Comparison of ENCODE assay signal across 31 cellular contexts in the genomic region with DNA sequence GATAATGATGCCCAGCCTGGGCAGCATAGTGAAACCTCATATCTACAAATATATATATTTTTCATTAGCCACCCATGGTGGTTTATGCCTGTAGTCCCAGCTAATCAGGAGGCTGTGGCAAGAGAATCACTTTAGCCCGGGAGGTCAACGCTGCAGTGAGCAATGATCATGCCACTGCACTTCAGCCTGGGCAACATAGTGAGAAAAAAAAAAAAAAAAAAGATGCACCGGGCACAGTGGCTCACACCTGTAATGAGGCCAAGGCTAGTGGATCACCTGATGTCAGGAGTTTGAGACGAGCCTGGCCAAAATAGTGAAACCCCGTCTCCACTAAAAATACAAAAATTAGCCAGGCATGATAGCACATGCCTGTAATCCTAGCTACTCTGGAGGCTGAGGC. TPM values are rescaled to one million over a fixed set of nuclear protein-coding genes. Genes with fewer than 3 reads are reported as not detected.
"Had no signal": no experiment of that assay in that cellular context is flagged by ENCODE, and none has a peak within 500 bp of the region (broad histone marks: within the 10 kb centered on the region; RNA-seq: fewer than 3 reads in every experiment).

No MANE protein-coding gene starts in this region.

- H3K4me3 ChIP-seq: cardiac muscle cell, colonic mucosa had no signal

- H3K9me3 ChIP-seq: ascending aorta, breast epithelium, colonic mucosa, esophagus squamous epithelium, gastroesophageal sphincter had no signal

- H3K4me1 ChIP-seq: breast epithelium, colonic mucosa had no signal

- ATAC-seq: activated CD4-positive, CD25-positive, alpha-beta regulatory T cell treated with anti-CD3 and anti-CD28 coated beads, Interleukin-2, amount 50 U/mL, for 24 hours; activated naive CD8-positive, alpha-beta T cell treated with anti-CD3 and anti-CD28 coated beads, Interleukin-2, amount 50 U/mL, for 24 hours; gastroesophageal sphincter; T-helper 17 cell had no signal

- H3K27ac ChIP-seq: ascending aorta, breast epithelium, cardiac muscle cell, colonic mucosa, epithelial cell of prostate, esophagus squamous epithelium, WERI-Rb-1 had no signal

- DNase-seq: activated B cell treated with CpG ODN at 0.5 μM for 24 hours; activated CD4-positive, alpha-beta T cell treated with anti-CD3 and anti-CD28 coated beads for 48 hours; activated CD4-positive, alpha-beta T cell treated with anti-CD3 and anti-CD28 coated beads, Interleukin-2, amount 50 U/mL, for 1 hour; activated CD4-positive, alpha-beta T cell treated with anti-CD3 and anti-CD28 coated beads, Interleukin-2, amount 50 U/mL, for 48 hours; activated CD8-positive, alpha-beta memory T cell treated with anti-CD3 and anti-CD28 coated beads for 24 hours; activated CD8-positive, alpha-beta T cell treated with anti-CD3 and anti-CD28 coated beads for 36 hours; activated effector memory CD4-positive, alpha-beta T cell treated with Interleukin-2 at 50 U/mL for 16 hours; activated gamma-delta T cell treated with Interleukin-2 at 50 U/mL for 16 hours; activated naive CD4-positive, alpha-beta T cell treated with anti-CD3 and anti-CD28 coated beads for 36 hours; activated naive CD8-positive, alpha-beta T cell treated with anti-CD3 and anti-CD28 coated beads for 36 hours; activated naive CD8-positive, alpha-beta T cell treated with anti-CD3 and anti-CD28 coated beads, Interleukin-2, amount 50 U/mL, for 24 hours; activated T-cell treated with anti-CD3 and anti-CD28 coated beads, Interleukin-2, amount 50 U/mL, for 4 hours; central memory CD4-positive, alpha-beta T cell; cerebellar nuclear complex; colonic mucosa; effector CD8-positive, alpha-beta T cell; esophagus squamous epithelium; foreskin melanocyte; T-helper 1 cell; T-helper 17 cell; T1000; WERI-Rb-1 had no signal

- FAIRE-seq: endometrium, endothelial cell of umbilical vein had no signal

- H3K27me3 ChIP-seq: ascending aorta, breast epithelium, cardiac muscle cell, colonic mucosa had no signal

- H3K36me3 ChIP-seq: ascending aorta, breast epithelium, cardiac muscle cell, colonic mucosa, esophagus squamous epithelium, gastroesophageal sphincter, WERI-Rb-1 had no signal

RNA-seq across cellular contexts. Expression of gene ADRA1B, which starts 50.2 kb away (rescaled TPM):
- total RNA-seq: activated CD8-positive, alpha-beta T cell treated with anti-CD3 and anti-CD28 coated beads for 36 hours; activated naive CD4-positive, alpha-beta T cell treated with anti-CD3 and anti-CD28 coated beads for 36 hours; activated naive CD8-positive, alpha-beta T cell treated with anti-CD3 and anti-CD28 coated beads for 36 hours; activated T-helper 17 cell treated with anti-CD3 and anti-CD28 coated beads, Interleukin-2, amount 50 U/mL, for 72 hours; endothelial cell of umbilical vein; T-helper 17 cell had no signal
